In genomic region chr9:18268381-18268780, GRCh38 we compare ENCODE assay signal across 17 cellular contexts.
DNase-seq lines count a peak whose midpoint lies in the region; ATAC-seq, FAIRE-seq and TF ChIP-seq lines count a peak whose summit lies in the region.
"Had no signal": no experiment of that assay in that cellular context is flagged by ENCODE, and none has a peak within 500 bp of the region (broad histone marks: within the 10 kb centered on the region; RNA-seq: fewer than 3 reads in every experiment).

No MANE protein-coding gene starts in this region.

- TF ChIP-seq CTCF in endothelial cell of umbilical vein (IDR thresholded peaks at IDR 0.05; ENCODE audit: extremely low read depth in 1 of 2, insufficient read depth in 1 of 2, low read depth in 1 of 2, low read length in 2 of 2): no peak

- H3K23ac ChIP-seq in mesendoderm (ENCODE audit: low read length): no peak overlapping the region

- no peaks in the 10 kb centered on the region for H3K27me3 ChIP-seq in endothelial cell of umbilical vein (ENCODE audit: control insufficient read depth in 2 of 2, insufficient read depth in 2 of 2, low read length in 2 of 2)
- no peaks in the 10 kb centered on the region for H3K27me3 ChIP-seq in mesendoderm (ENCODE audit: insufficient read depth, low read length, poor library complexity)
- H3K27me3 ChIP-seq: esophagus muscularis mucosa had no signal

- no peak overlapping the region for H2AK5ac ChIP-seq in mesendoderm (ENCODE audit: low read length)

- no peak overlapping the region for H3K4ac ChIP-seq in mesendoderm (ENCODE audit: low read depth, low read length)

- intact Hi-C loops in endothelial cell of umbilical vein (cut with micrococcal nuclease): no loop called here

- TF ChIP-seq POLR2A in endothelial cell of umbilical vein (IDR thresholded peaks at IDR 0.05; ENCODE audit: low read depth, low read length): no peak

- no peaks in the 10 kb centered on the region for H3K9me3 Mint-ChIP-seq in activated CD4-positive, alpha-beta T cell treated with anti-CD3 and anti-CD28 coated beads, Interleukin-2, amount 10 ng/mL, durations not matched to agents 7 days and 5 days
- no peaks in the 10 kb centered on the region for H3K9me3 Mint-ChIP-seq in activated naive CD4-positive, alpha-beta T cell treated with anti-CD3 and anti-CD28 coated beads, Interleukin-2, amount 10 ng/mL, durations not matched to agents 7 days and 5 days

- no peaks in the 10 kb centered on the region for H3K9me3 ChIP-seq in endothelial cell of umbilical vein (replicated peaks; ENCODE audit: control insufficient read depth, insufficient read depth, low read length)
- H3K9me3 ChIP-seq: esophagus muscularis mucosa had no signal

- no peak overlapping the region for H3K56ac ChIP-seq in mesendoderm (ENCODE audit: low read length)

- no peak overlapping the region for H3K27ac Mint-ChIP-seq in activated CD4-positive, alpha-beta T cell treated with anti-CD3 and anti-CD28 coated beads, Interleukin-2, amount 10 ng/mL, durations not matched to agents 7 days and 5 days
- H3K27ac Mint-ChIP-seq in activated naive CD4-positive, alpha-beta T cell treated with anti-CD3 and anti-CD28 coated beads, Interleukin-2, amount 10 ng/mL, durations not matched to agents 7 days and 5 days: no peak overlapping the region
- H3K27ac Mint-ChIP-seq: activated B cell treated with CpG ODN at 0.5 μM for 24 hours, B cell had no signal

- no peaks in the 10 kb centered on the region for H4K20me1 ChIP-seq in endothelial cell of umbilical vein (replicated peaks; ENCODE audit: control insufficient read depth, extremely low read depth, insufficient read depth, low read length)

- no CpG with 5 or more reads among the region's 1 CpG for WGBS in mesendoderm (ENCODE audit: extremely low coverage, insufficient coverage, low lambda C conversion rate)

- H3K9me1 ChIP-seq in endothelial cell of umbilical vein (replicated peaks; ENCODE audit: control insufficient read depth, extremely low read depth, insufficient read depth, low read length): no peaks in the 10 kb centered on the region

- POLR2A ChIA-PET in endothelial cell of umbilical vein (lab: Charles Lee): no interaction called here
- POLR2A ChIA-PET in activated CD4-positive, alpha-beta T cell treated with anti-CD3 and anti-CD28 coated beads, Interleukin-2, amount 10 ng/mL, durations not matched to agents 7 days and 5 days (lab: Charles Lee): no interaction called here

- ATAC-seq in GM18517 (IDR thresholded peaks at IDR 0.05; ENCODE audit: unreplicated experiment): no peak
- ATAC-seq: activated T-cell treated with anti-CD3 and anti-CD28 coated beads, Interleukin-2, amount 50 U/mL, for 4 hours had no signal

- dilution Hi-C loops in endothelial cell of umbilical vein (cut with MboI; ENCODE audit: extremely low pct_ligation_motif_present, low sequenced_read_pairs): loop anchor here (25.0 kb wide), 1 partner anchor 169 kb away; no protein-coding TSS in a partner anchor

- no TSS peak for BruUV-seq in endothelial cell of umbilical vein (replicated peaks; lab: Mats Ljungman, UMichigan)

- H3K36me3 ChIP-seq in endothelial cell of umbilical vein (ENCODE audit: control insufficient read depth in 2 of 2, extremely low read depth in 1 of 2, insufficient read depth in 2 of 2, low read length in 2 of 2): no peaks in the 10 kb centered on the region
- H3K36me3 ChIP-seq in mesendoderm (ENCODE audit: control insufficient read depth, insufficient read depth, low read length): no peaks in the 10 kb centered on the region
- H3K36me3 ChIP-seq: esophagus muscularis mucosa had no signal

- H2BK15ac ChIP-seq in mesendoderm (replicated peaks; ENCODE audit: low read depth): no peak overlapping the region

- no peak overlapping the region for H3K4me2 ChIP-seq in endothelial cell of umbilical vein (ENCODE audit: insufficient read depth, low read length)
- H3K4me2 ChIP-seq in mesendoderm (ENCODE audit: low read length): no peak overlapping the region

- no peak overlapping the region for H3K4me3 ChIP-seq in endothelial cell of umbilical vein (replicated peaks in 1 of 3; ENCODE audit: insufficient read depth in 1 of 3, low read depth in 1 of 3, low read length in 3 of 3)
- H3K4me3 ChIP-seq in mesendoderm (ENCODE audit: low read length): no peak overlapping the region
- H3K4me3 ChIP-seq: esophagus muscularis mucosa had no signal

- CTCF ChIA-PET in endothelial cell of umbilical vein (lab: Charles Lee): no interaction called here
- CTCF ChIA-PET in activated CD4-positive, alpha-beta T cell treated with anti-CD3 and anti-CD28 coated beads, Interleukin-2, amount 10 ng/mL, durations not matched to agents 7 days and 5 days (lab: Charles Lee): no interaction called here
- CTCF ChIA-PET in activated naive CD4-positive, alpha-beta T cell treated with anti-CD3 and anti-CD28 coated beads, Interleukin-2, amount 10 ng/mL, durations not matched to agents 7 days and 5 days (lab: Charles Lee): no interaction called here

- no peak overlapping the region for H4K5ac ChIP-seq in mesendoderm (ENCODE audit: low read length)

- H4K8ac ChIP-seq in mesendoderm (ENCODE audit: low read depth, low read length): no peak overlapping the region

- FAIRE-seq in endothelial cell of umbilical vein (lab: Jason Lieb, UNC): peak; percentile 85
- FAIRE-seq: G401.6 had no signal

- no peak overlapping the region for H3K27ac ChIP-seq in endothelial cell of umbilical vein (ENCODE audit: insufficient read depth, low read depth, low read length)
- H3K27ac ChIP-seq in mesendoderm (ENCODE audit: low read depth, low read length): no peak overlapping the region
- H3K27ac ChIP-seq: esophagus muscularis mucosa had no signal

- no peaks in the 10 kb centered on the region for H3K4me1 Mint-ChIP-seq in activated CD4-positive, alpha-beta T cell treated with anti-CD3 and anti-CD28 coated beads, Interleukin-2, amount 10 ng/mL, durations not matched to agents 7 days and 5 days
- H3K4me1 Mint-ChIP-seq in activated naive CD4-positive, alpha-beta T cell treated with anti-CD3 and anti-CD28 coated beads, Interleukin-2, amount 10 ng/mL, durations not matched to agents 7 days and 5 days: no peaks in the 10 kb centered on the region
- H3K4me1 Mint-ChIP-seq: activated B cell treated with CpG ODN at 0.5 μM for 24 hours, B cell had no signal

- H3K79me2 ChIP-seq in endothelial cell of umbilical vein (ENCODE audit: control insufficient read depth, insufficient read depth, low read length): no peaks in the 10 kb centered on the region
- no peaks in the 10 kb centered on the region for H3K79me2 ChIP-seq in mesendoderm (ENCODE audit: control insufficient read depth, insufficient read depth, low read length)

- H3K4me1 ChIP-seq in endothelial cell of umbilical vein (ENCODE audit: control insufficient read depth, extremely low read depth, insufficient read depth, low read length): peaks cover 14% of the 10 kb centered on the region
- no peaks in the 10 kb centered on the region for H3K4me1 ChIP-seq in mesendoderm (ENCODE audit: control insufficient read depth, low read depth, low read length)

- no peaks in the 10 kb centered on the region for H3K36me3 Mint-ChIP-seq in activated CD4-positive, alpha-beta T cell treated with anti-CD3 and anti-CD28 coated beads, Interleukin-2, amount 10 ng/mL, durations not matched to agents 7 days and 5 days (ENCODE audit: low read depth)
- no peaks in the 10 kb centered on the region for H3K36me3 Mint-ChIP-seq in activated naive CD4-positive, alpha-beta T cell treated with anti-CD3 and anti-CD28 coated beads, Interleukin-2, amount 10 ng/mL, durations not matched to agents 7 days and 5 days
- H3K36me3 Mint-ChIP-seq: brain had no signal

- no peaks in the 10 kb centered on the region for H3K79me1 ChIP-seq in mesendoderm (ENCODE audit: low read length)

- peaks cover 2% of the 10 kb centered on the region for H3K27me3 Mint-ChIP-seq in activated CD4-positive, alpha-beta T cell treated with anti-CD3 and anti-CD28 coated beads, Interleukin-2, amount 10 ng/mL, durations not matched to agents 7 days and 5 days
- no peaks in the 10 kb centered on the region for H3K27me3 Mint-ChIP-seq in activated naive CD4-positive, alpha-beta T cell treated with anti-CD3 and anti-CD28 coated beads, Interleukin-2, amount 10 ng/mL, durations not matched to agents 7 days and 5 days
- H3K27me3 Mint-ChIP-seq: activated B cell treated with CpG ODN at 0.5 μM for 24 hours had no signal

- H3K4me3 Mint-ChIP-seq in activated CD4-positive, alpha-beta T cell treated with anti-CD3 and anti-CD28 coated beads, Interleukin-2, amount 10 ng/mL, durations not matched to agents 7 days and 5 days: no peak overlapping the region
- no peak overlapping the region for H3K4me3 Mint-ChIP-seq in activated naive CD4-positive, alpha-beta T cell treated with anti-CD3 and anti-CD28 coated beads, Interleukin-2, amount 10 ng/mL, durations not matched to agents 7 days and 5 days
- H3K4me3 Mint-ChIP-seq: activated B cell treated with CpG ODN at 0.5 μM for 24 hours; activated T-cell treated with anti-CD3 and anti-CD28 coated beads, Interleukin-2, amount 50 U/mL, for 4 hours; B cell; brain had no signal

- no peak overlapping the region for H2BK5ac ChIP-seq in mesendoderm (ENCODE audit: low read length)

- no peak overlapping the region for H2BK120ac ChIP-seq in mesendoderm (ENCODE audit: low read depth, low read length)

- no peak overlapping the region for H3K9ac ChIP-seq in endothelial cell of umbilical vein (replicated peaks; ENCODE audit: extremely low read depth, insufficient read depth, low read length)
- no peak overlapping the region for H3K9ac ChIP-seq in mesendoderm (ENCODE audit: low read length)

- DNase-seq in COLO829 (ENCODE audit: low spot score) (peak; percentile 77), LHCN-M2 (ENCODE audit: low read depth) (peak; percentile 95), endothelial cell of umbilical vein (ENCODE audit: low read depth, low spot score) (peak; percentile 35), mesendoderm (peak; percentile 78), COLO668 (lab: John Stamatoyannopoulos, UW; ENCODE audit: unreplicated experiment) (no peak)
- DNase-seq in activated CD4-positive, alpha-beta T cell treated with anti-CD3 and anti-CD28 coated beads, Interleukin-2, amount 10 ng/mL, durations not matched to agents 7 days and 5 days: no peak
- no peak for DNase-seq in activated naive CD4-positive, alpha-beta T cell treated with anti-CD3 and anti-CD28 coated beads, Interleukin-2, amount 10 ng/mL, durations not matched to agents 7 days and 5 days
- DNase-seq: activated B cell treated with CpG ODN at 0.5 μM for 24 hours; activated T-cell treated with anti-CD3 and anti-CD28 coated beads, Interleukin-2, amount 50 U/mL, for 4 hours; left cardiac atrium; NCI-H1092 treated with DMSO at 0.1 percent for 48 hours; NCI-H526 had no signal

- H3K18ac ChIP-seq in mesendoderm (ENCODE audit: low read length): no peak overlapping the region

- H2AFZ ChIP-seq in endothelial cell of umbilical vein (ENCODE audit: low read depth, low read length): peak overlapping the region; percentile 82

TF ChIP-seq in endothelial cell of umbilical vein, 7 proteins besides CTCF, POLR2A, EP300 and RAD21 (continues in another document):
- TF ChIP-seq MYC (IDR thresholded peaks at IDR 0.05; ENCODE audit: low read depth, low read length): no peak
- TF ChIP-seq JUN (IDR thresholded peaks at IDR 0.05; ENCODE audit: borderline replicate concordance, insufficient read depth, insufficient read length, low read depth): peak; percentile 7
- no peak for TF ChIP-seq EZH2 (IDR thresholded peaks at IDR 0.05; ENCODE audit: borderline replicate concordance, low read depth, low read length, severe bottlenecking)
- TF ChIP-seq POLR2AphosphoS5 (IDR thresholded peaks at IDR 0.05; ENCODE audit: insufficient read depth, low read depth, low read length): no peak

Comparison
In these comparisons a context has a peak if more than half of its experiments do, and no peak if none do; other contexts are left out.
1. DNase-seq: peak in COLO829 (single experiment), LHCN-M2 (single experiment), endothelial cell of umbilical vein (single experiment) and mesendoderm (single experiment); none in activated CD4-positive, alpha-beta T cell treated with anti-CD3 and anti-CD28 coated beads, Interleukin-2, amount 10 ng/mL, durations not matched to agents 7 days and 5 days (single experiment), activated naive CD4-positive, alpha-beta T cell treated with anti-CD3 and anti-CD28 coated beads, Interleukin-2, amount 10 ng/mL, durations not matched to agents 7 days and 5 days (single experiment) and COLO668 (single experiment).